ENCODE assay signal across 8 cellular contexts in genomic region chr2:53969285-53970094, GRCh38. TPM values are rescaled to one million over a fixed set of nuclear protein-coding genes. Genes with fewer than 3 reads are reported as not detected.
A peak's percentile ranks its signal among the peaks of the same experiment; 100 is the strongest.
DNase-seq lines count a peak whose midpoint lies in the region; ATAC-seq and TF ChIP-seq lines count a peak whose summit lies in the region.

No MANE protein-coding gene starts in this region.

- no peaks in the 10 kb centered on the region for H3K9me3 Mint-ChIP-seq in activated naive CD4-positive, alpha-beta T cell treated with anti-CD3 and anti-CD28 coated beads, Interleukin-2, amount 50 U/mL, for 24 hours
- no peaks in the 10 kb centered on the region for H3K9me3 Mint-ChIP-seq in chondrocyte (ENCODE audit: low read depth)

- intact Hi-C loops in right lobe of liver (cut with DNase I): no loop called here

- H3K27me3 ChIP-seq in right lobe of liver: no peaks in the 10 kb centered on the region

- peaks cover 0 to 26% (median 3%) of the 10 kb centered on the region in 4 donors for H3K4me1 ChIP-seq in right lobe of liver

- 1% methylated on average over 12 of the region's 12 CpGs for WGBS in right lobe of liver (ENCODE audit: insufficient coverage, low coverage, low lambda C conversion rate, missing lambda C conversion rate)

- H3K27me3 Mint-ChIP-seq in activated naive CD4-positive, alpha-beta T cell treated with anti-CD3 and anti-CD28 coated beads, Interleukin-2, amount 50 U/mL, for 24 hours: no peaks in the 10 kb centered on the region
- no peaks in the 10 kb centered on the region for H3K27me3 Mint-ChIP-seq in chondrocyte (ENCODE audit: low read depth)

- ATAC-seq in right lobe of liver: peak; percentile 55 to 71 (median 62)

- H3K36me3 ChIP-seq in right lobe of liver: peaks cover 0 to 5% (median 0%) of the 10 kb centered on the region in 4 donors

- no peak for DNase-seq in activated naive CD4-positive, alpha-beta T cell (lab: John Stamatoyannopoulos, UW)
- DNase-seq in HPDE6-E6E7 (ENCODE audit: extremely low spot score) (peak; percentile 77), RKO (ENCODE audit: low spot score) (peak; percentile 96), chondrocyte (ENCODE audit: low spot score) (no peak), right lobe of liver (no peak), NK-92 (lab: John Stamatoyannopoulos, UW; ENCODE audit: unreplicated experiment) (no peak)

- H3K27ac ChIP-seq in right lobe of liver (peak overlapping the region; percentile 91 to 93 (median 92)), temporal lobe (ENCODE audit: low read depth, low read length) (peak overlapping the region; percentile 84)

- H3K36me3 Mint-ChIP-seq in activated naive CD4-positive, alpha-beta T cell treated with anti-CD3 and anti-CD28 coated beads, Interleukin-2, amount 50 U/mL, for 24 hours: peaks cover 10% of the 10 kb centered on the region
- peaks cover 2% of the 10 kb centered on the region for H3K36me3 Mint-ChIP-seq in chondrocyte (ENCODE audit: low read depth)

- H3K27ac Mint-ChIP-seq in activated naive CD4-positive, alpha-beta T cell treated with anti-CD3 and anti-CD28 coated beads, Interleukin-2, amount 50 U/mL, for 24 hours: peak overlapping the region; percentile 98
- H3K27ac Mint-ChIP-seq in chondrocyte (ENCODE audit: unreplicated experiment): peak overlapping the region; percentile 93

- peaks cover 65% of the 10 kb centered on the region for H3K4me1 Mint-ChIP-seq in activated naive CD4-positive, alpha-beta T cell treated with anti-CD3 and anti-CD28 coated beads, Interleukin-2, amount 50 U/mL, for 24 hours
- peaks cover 47% of the 10 kb centered on the region for H3K4me1 Mint-ChIP-seq in chondrocyte (ENCODE audit: low read depth)

- peak overlapping the region; percentile 90 for H3K4me3 Mint-ChIP-seq in activated naive CD4-positive, alpha-beta T cell treated with anti-CD3 and anti-CD28 coated beads, Interleukin-2, amount 50 U/mL, for 24 hours
- peak overlapping the region; percentile 87 for H3K4me3 Mint-ChIP-seq in chondrocyte (ENCODE audit: unreplicated experiment)

- peak overlapping the region; percentile 60 to 93 (median 72) for H3K4me3 ChIP-seq in right lobe of liver

- TF ChIP-seq CTCF in chondrocyte (IDR thresholded peaks at IDR 0.05) (no peak), right lobe of liver (IDR thresholded peaks at IDR 0.05) (no peak)

- H3K9me3 ChIP-seq in right lobe of liver: no peaks in the 10 kb centered on the region

- no peak for TF ChIP-seq POLR2A in right lobe of liver (IDR thresholded peaks at IDR 0.05)

RNA-seq across cellular contexts. Expression of gene PSME4, which starts 1.3 kb away (rescaled TPM):
- 42.0 to 54.1 TPM (median 45.3 TPM) in 3 replicates for total RNA-seq in chondrocyte
- 10 to 100 TPM; 28.1 to 36.7 (median 29.5) TPM for total RNA-seq in right lobe of liver
- total RNA-seq in temporal lobe: 31.0 TPM

Comparison
In these comparisons a context has a peak if more than half of its experiments do, and no peak if none do; other contexts are left out.
1. DNase-seq: peak in HPDE6-E6E7 (single experiment) and RKO (single experiment); none in activated naive CD4-positive, alpha-beta T cell (0 of 4), chondrocyte (single experiment), right lobe of liver (0 of 3) and NK-92 (single experiment).